8 cellular contexts compared by ENCODE assay signal in genomic region chr9:113993838-113994540, GRCh38.
DNase-seq lines count a peak whose midpoint lies in the region; ATAC-seq and TF ChIP-seq lines count a peak whose summit lies in the region.

No MANE protein-coding gene starts in this region.

- ATAC-seq in HG03354 (IDR thresholded peaks at IDR 0.05; ENCODE audit: poor library complexity, severe bottlenecking, unreplicated experiment): no peak

- DNase-seq in A172 (ENCODE audit: low spot score) (peak; percentile 27), NCI-H1092 (lab: John Stamatoyannopoulos, UW) (peak; percentile 95), cardiac fibroblast (ENCODE audit: low read depth in 2 of 2) (peak; percentile 74 to 92), lung microvascular endothelial cell (ENCODE audit: low read depth in 2 of 2) (peak; percentile 74 to 91), NCI-H524 (lab: John Stamatoyannopoulos, UW) (no peak), T1000 (lab: John Stamatoyannopoulos, UW) (no peak), iPS-NIHi11 (ENCODE audit: low spot score) (no peak)

- H3K4me3 ChIP-seq in cardiac fibroblast (replicated peaks in 1 of 2; ENCODE audit: low read depth in 2 of 2, low read length in 2 of 2): no peak overlapping the region

- no peak for TF ChIP-seq CTCF in cardiac fibroblast (IDR thresholded peaks at IDR 0.05; ENCODE audit: low read depth, low read length)

Comparison
In these comparisons a context has a peak if more than half of its experiments do, and no peak if none do; other contexts are left out.
1. DNase-seq: peak in A172 (single experiment), NCI-H1092 (single experiment), cardiac fibroblast (2 of 2) and lung microvascular endothelial cell (2 of 2); none in NCI-H524 (0 of 2), T1000 (single experiment) and iPS-NIHi11 (single experiment).